Comparison of ENCODE assay signal across 7 cellular contexts in the genomic region with DNA sequence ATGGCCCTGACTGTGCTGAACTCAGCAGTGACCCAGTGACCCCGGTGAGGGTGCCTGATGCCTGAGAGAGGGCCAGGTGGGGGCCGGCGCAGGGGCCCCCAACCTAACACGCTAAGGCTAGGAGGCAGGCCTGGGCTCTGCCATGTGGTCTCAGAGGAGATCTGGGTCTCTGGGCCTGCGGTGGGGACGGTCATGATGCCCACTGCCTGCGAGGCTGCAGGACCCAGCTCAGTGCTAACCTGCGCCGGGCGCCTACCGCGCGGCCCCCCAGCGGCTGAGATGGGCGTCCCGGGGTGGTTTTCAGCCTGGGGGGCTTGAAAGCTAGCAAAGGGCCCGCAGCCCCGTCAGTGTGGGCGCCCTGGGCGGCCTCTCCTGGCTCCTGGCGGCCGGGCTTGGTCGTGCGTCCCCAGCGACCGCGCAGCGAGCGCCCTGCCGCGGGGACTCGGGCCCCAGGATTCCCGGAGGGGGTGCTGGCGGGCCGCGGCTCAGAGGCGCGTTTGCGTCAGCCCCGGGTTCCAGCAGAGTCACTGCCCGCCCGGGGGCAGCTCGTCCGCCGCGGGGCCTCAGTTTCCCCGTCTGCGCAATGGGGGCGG. TPM values are rescaled to one million over a fixed set of nuclear protein-coding genes. Genes with fewer than 3 reads are reported as not detected.
DNase-seq lines count a peak whose midpoint lies in the region; TF ChIP-seq lines count a peak whose summit lies in the region.

No MANE protein-coding gene starts in this region.

- TF ChIP-seq CTCF in GM12865 (IDR thresholded peaks at IDR 0.05; ENCODE audit: insufficient read depth, low read depth, low read length, missing control alignments) (no peak), choroid plexus epithelial cell (conservative IDR thresholded peaks at IDR 0.05; ENCODE audit: low read depth, low read length) (peak; percentile 2)

- H3K27me3 ChIP-seq in muscle layer of duodenum (ENCODE audit: low read depth, low read length) = peaks cover 21% of the 10 kb centered on the region

- H3K4me3 ChIP-seq in GM12865 (ENCODE audit: low read depth, low read length) = peak overlapping the region; percentile 21; the same call in 1 of the 2 replicates
- H3K4me3 ChIP-seq in choroid plexus epithelial cell (ENCODE audit: low read depth, low read length) = peak overlapping the region; percentile 39
- peak overlapping the region; percentile 30 to 61 for H3K4me3 ChIP-seq in muscle layer of duodenum (ENCODE audit: low read depth in 1 of 2, low read length in 2 of 2)

- H3K9me3 ChIP-seq in muscle layer of duodenum (ENCODE audit: control insufficient read depth in 1 of 2, low read length in 2 of 2) = no peaks in the 10 kb centered on the region

- H3K4me1 ChIP-seq in muscle layer of duodenum (ENCODE audit: control insufficient read depth in 1 of 2, insufficient read depth in 2 of 2, low read length in 2 of 2) = peaks cover 0 to 14% of the 10 kb centered on the region in 2 donors

- intact Hi-C loops in posterior vena cava (cut with DNase I) = no loop called here

- no peaks in the 10 kb centered on the region for H3K36me3 ChIP-seq in muscle layer of duodenum (ENCODE audit: control insufficient read depth in 1 of 2, insufficient read depth in 2 of 2, low read length in 2 of 2)

- H3K27ac ChIP-seq in muscle layer of duodenum (ENCODE audit: low read length) = no peak overlapping the region

- no peak for DNase-seq in GM12865 (ENCODE audit: low read depth)
- peak; percentile 47 for DNase-seq in OCI-M1 (lab: John Stamatoyannopoulos, UW)
- DNase-seq in choroid plexus epithelial cell (ENCODE audit: low read depth) = no peak
- no peak for DNase-seq in posterior vena cava (ENCODE audit: low spot score)
- no peak for DNase-seq in NCI-H2029 (lab: John Stamatoyannopoulos, UW)
- no peak for DNase-seq in activated effector memory CD4-positive, alpha-beta T cell treated with Interleukin-2 at 50 U/mL for 16 hours

RNA-seq across cellular contexts. Expression of a gene that starts 2.5 kb away (rescaled TPM):
- 100 to 1,000 TPM in 1 of 2 donors, 10 to 100 TPM in 1; 91.4 to 118 TPM for total RNA-seq in posterior vena cava

RNA-seq across cellular contexts. Expression of a gene that starts 22.1 kb away (rescaled TPM):
- 10 to 100 TPM; 27.1 to 28.8 TPM for total RNA-seq in posterior vena cava

RNA-seq across cellular contexts. Expression of a gene that starts 47.2 kb away (rescaled TPM):
- 1 to 10 TPM; 7.1 to 8.3 TPM for total RNA-seq in posterior vena cava
